Comparison of ENCODE assay signal across 19 cellular contexts in the genomic region with DNA sequence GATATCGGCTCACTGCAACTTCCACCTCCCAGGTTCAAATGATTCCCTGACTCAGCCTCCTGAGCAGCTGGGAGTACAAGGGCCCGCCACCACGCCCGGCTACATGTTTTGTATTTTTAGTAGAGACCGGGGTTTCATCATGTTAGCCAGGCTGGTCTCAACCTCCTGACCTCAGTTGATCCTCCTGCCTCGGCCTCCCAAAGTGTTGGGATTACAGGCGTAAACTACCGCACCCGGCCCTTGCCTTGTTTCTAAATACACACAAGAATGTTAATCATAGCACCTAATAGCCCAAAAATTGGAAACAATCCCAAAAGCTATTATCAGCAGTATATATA. TPM values are rescaled to one million over a fixed set of nuclear protein-coding genes. Genes with fewer than 3 reads are reported as not detected.
A peak's percentile ranks its signal among the peaks of the same experiment; 100 is the strongest.
DNase-seq lines count a peak whose midpoint lies in the region; ATAC-seq and TF ChIP-seq lines count a peak whose summit lies in the region.
"Had no signal": no experiment of that assay in that cellular context is flagged by ENCODE, and none has a peak within 500 bp of the region (broad histone marks: within the 10 kb centered on the region; RNA-seq: fewer than 3 reads in every experiment).

No MANE protein-coding gene starts in this region.

- ATAC-seq in naive thymus-derived CD8-positive, alpha-beta T cell, result no peak
- ATAC-seq in Right ventricle myocardium inferior (no peak), left cardiac atrium (no peak)
- ATAC-seq: natural killer cell treated with Interleukin-12 subunit alpha and Interleukin-12 subunit beta and Interleukin-15 and Interleukin-18, amount 100 ng/mL, for 72 hours had no signal

- H3K36me3 Mint-ChIP-seq in CD8-positive, alpha-beta memory T cell, result peaks cover 0 to 19% (median 0%) of the 10 kb centered on the region in 3 donors
- peaks cover 0 to 14% (median 0%) of the 10 kb centered on the region in 3 donors for H3K36me3 Mint-ChIP-seq in naive thymus-derived CD8-positive, alpha-beta T cell
- H3K36me3 Mint-ChIP-seq: natural killer cell treated with Interleukin-12 subunit alpha and Interleukin-12 subunit beta and Interleukin-15 and Interleukin-18, amount 100 ng/mL, for 72 hours had no signal

- TF ChIP-seq CTCF in SU-DHL-6 (IDR thresholded peaks at IDR 0.05; ENCODE audit: insufficient read depth, low read length, poor library complexity, severe bottlenecking), result no peak

- no peaks in the 10 kb centered on the region for H4K20me1 ChIP-seq in SU-DHL-6 (ENCODE audit: low read depth, low read length)

- no peaks in the 10 kb centered on the region for H3K9me2 ChIP-seq in SU-DHL-6 (replicated peaks; ENCODE audit: insufficient read depth, low read length)

- no peaks in the 10 kb centered on the region for H3K79me2 ChIP-seq in SU-DHL-6 (ENCODE audit: insufficient read depth, low read length)

- intact Hi-C loops in Right ventricle myocardium inferior (cut with DNase I) (no loop called here), left cardiac atrium (cut with DNase I) (no loop called here)

- peaks cover 5 to 11% (median 10%) of the 10 kb centered on the region in 3 donors for H3K4me1 Mint-ChIP-seq in CD8-positive, alpha-beta memory T cell
- H3K4me1 Mint-ChIP-seq in naive thymus-derived CD8-positive, alpha-beta T cell, result peaks cover 0 to 8% (median 5%) of the 10 kb centered on the region in 4 donors

- H3K4me2 ChIP-seq in SU-DHL-6 (ENCODE audit: low read depth, low read length, poor library complexity, severe bottlenecking), result peak overlapping the region; percentile 27

- peak overlapping the region in 2 of 8 donors; percentile 19 to 46 for H3K27ac Mint-ChIP-seq in CD8-positive, alpha-beta memory T cell
- peak overlapping the region in 2 of 10 donors; percentile 29 to 41 for H3K27ac Mint-ChIP-seq in naive thymus-derived CD8-positive, alpha-beta T cell

- no peak overlapping the region for H3K27ac ChIP-seq in CD8-positive, alpha-beta memory T cell (ENCODE audit: low read depth, low read length)
- H3K27ac ChIP-seq in SU-DHL-6 (ENCODE audit: low read depth, low read length), result no peak overlapping the region

- no peaks in the 10 kb centered on the region for H3K36me3 ChIP-seq in CD8-positive, alpha-beta memory T cell (ENCODE audit: insufficient read depth, low read length)
- no peaks in the 10 kb centered on the region for H3K36me3 ChIP-seq in SU-DHL-6 (ENCODE audit: low read length)

- POLR2A ChIA-PET in CD8-positive, alpha-beta memory T cell (lab: Charles Lee), result no interaction called here
- POLR2A ChIA-PET in naive thymus-derived CD8-positive, alpha-beta T cell (lab: Charles Lee), result interaction anchor here (0.8 to 1.4 kb wide), 2 partner anchors 10 to 365 kb away, joined by 3 to 6 read pairs; no protein-coding TSS in a partner anchor

- peaks cover 27% of the 10 kb centered on the region for H3F3A ChIP-seq in SU-DHL-6 (ENCODE audit: insufficient read depth)

- H3K9ac ChIP-seq in SU-DHL-6 (ENCODE audit: low read length), result no peak overlapping the region

- H3K4me3 Mint-ChIP-seq in CD8-positive, alpha-beta memory T cell, result peak overlapping the region in 5 of 7 donors; percentile 47 to 69 (median 57)
- H3K4me3 Mint-ChIP-seq in naive thymus-derived CD8-positive, alpha-beta T cell, result peak overlapping the region in 6 of 10 donors; percentile 15 to 70 (median 60)

- H3K27me3 ChIP-seq in CD8-positive, alpha-beta memory T cell (ENCODE audit: insufficient read depth, low read length, poor library complexity, severe bottlenecking), result no peaks in the 10 kb centered on the region
- H3K27me3 ChIP-seq in SU-DHL-6 (ENCODE audit: low read length), result no peaks in the 10 kb centered on the region
- H3K27me3 ChIP-seq: BE2C, foreskin keratinocyte had no signal

- H3K9me3 Mint-ChIP-seq in CD8-positive, alpha-beta memory T cell, result no peaks in the 10 kb centered on the region
- H3K9me3 Mint-ChIP-seq in naive thymus-derived CD8-positive, alpha-beta T cell, result no peaks in the 10 kb centered on the region
- H3K9me3 Mint-ChIP-seq: dendritic cell treated with granulocyte-macrophage colony-stimulating factor and Interleukin-4, amounts not matched to agents 40 ng/mL and 50 ng/mL, for 4 days; natural killer cell treated with Interleukin-12 subunit alpha and Interleukin-12 subunit beta and Interleukin-15 and Interleukin-18, amount 100 ng/mL, for 72 hours; T-helper 1 cell treated with Interleukin-12 subunit alpha and Interleukin-12 subunit beta and Interleukin-4 antibody, amounts not matched to agents 30 μg/mL and 1 μg/mL, for 36 hours had no signal

- no peaks in the 10 kb centered on the region for H3K9me3 ChIP-seq in CD8-positive, alpha-beta memory T cell (ENCODE audit: low read length)
- no peaks in the 10 kb centered on the region for H3K9me3 ChIP-seq in SU-DHL-6 (ENCODE audit: insufficient read depth, low read length)
- H3K9me3 ChIP-seq: BE2C, psoas muscle had no signal

- no peaks in the 10 kb centered on the region for H3K27me3 Mint-ChIP-seq in CD8-positive, alpha-beta memory T cell
- H3K27me3 Mint-ChIP-seq in naive thymus-derived CD8-positive, alpha-beta T cell, result no peaks in the 10 kb centered on the region
- H3K27me3 Mint-ChIP-seq: dendritic cell treated with granulocyte-macrophage colony-stimulating factor and Interleukin-4, amounts not matched to agents 40 ng/mL and 50 ng/mL, for 4 days; natural killer cell treated with Interleukin-12 subunit alpha and Interleukin-12 subunit beta and Interleukin-15 and Interleukin-18, amount 100 ng/mL, for 72 hours had no signal

- CTCF ChIA-PET in CD8-positive, alpha-beta memory T cell (lab: Charles Lee), result interaction anchor here (1.1 to 1.5 kb wide), 2 partner anchors 17 to 285 kb away, joined by 3 to 4 read pairs; no protein-coding TSS in a partner anchor

- H2AFZ ChIP-seq in SU-DHL-6 (ENCODE audit: low read depth, low read length, severe bottlenecking), result no peak overlapping the region

- peak; percentile 22 for DNase-seq in DMS 273 (lab: John Stamatoyannopoulos, UW; ENCODE audit: unreplicated experiment)
- DNase-seq in DMS 273 treated with DMSO at 0.1 percent for 48 hours (lab: John Stamatoyannopoulos, UW), result no peak
- DNase-seq in CD8-positive, alpha-beta memory T cell, result no peak
- DNase-seq in naive thymus-derived CD8-positive, alpha-beta T cell, result no peak
- DNase-seq in Right ventricle myocardium inferior (ENCODE audit: missing footprints), result no peak
- no peak for DNase-seq in left cardiac atrium
- no peak for DNase-seq in HCEC 1CT
- DNase-seq: BE2C; foreskin keratinocyte; kidney glomerular epithelial cell; mesendoderm; NCI-H2029; psoas muscle; SIG-M5; stimulated activated CD4-positive, alpha-beta T cell treated with anti-CD3 and anti-CD28 coated beads, Interleukin-4, amount 100 ng/mL, for 4 hours had no signal

- no peak overlapping the region for H3K4me3 ChIP-seq in CD8-positive, alpha-beta memory T cell (ENCODE audit: low read length)
- no peak overlapping the region for H3K4me3 ChIP-seq in SU-DHL-6 (ENCODE audit: insufficient read depth, low read length, poor library complexity, severe bottlenecking)

- H3K4me1 ChIP-seq in CD8-positive, alpha-beta memory T cell (ENCODE audit: insufficient read depth, low read length), result peaks cover 4% of the 10 kb centered on the region
- H3K4me1 ChIP-seq: BE2C, psoas muscle had no signal

RNA-seq across cellular contexts. Expression of gene MSTO1, which starts 1.2 kb away (rescaled TPM):
- 10 to 100 TPM; 82.0 to 92.0 TPM for total RNA-seq in CD8-positive, alpha-beta memory T cell
- polyA plus RNA-seq in CD8-positive, alpha-beta memory T cell, result 19.6 TPM
- 100 to 1,000 TPM; 101 to 108 TPM for total RNA-seq in naive thymus-derived CD8-positive, alpha-beta T cell
- 10 to 100 TPM; 10.4 to 22.4 (median 13.7) TPM for polyA plus RNA-seq in naive thymus-derived CD8-positive, alpha-beta T cell
- 15.3 TPM for total RNA-seq in Right ventricle myocardium inferior
- 10 to 100 TPM; 16.0 to 31.6 TPM for total RNA-seq in left cardiac atrium

RNA-seq across cellular contexts. Expression of gene ASH1L, which starts 46.3 kb away (rescaled TPM):
- 10 to 100 TPM; 29.7 to 30.5 TPM for total RNA-seq in CD8-positive, alpha-beta memory T cell
- 25.7 TPM for polyA plus RNA-seq in CD8-positive, alpha-beta memory T cell
- total RNA-seq in naive thymus-derived CD8-positive, alpha-beta T cell, result 100 to 1,000 TPM in 1 of 2 experiments, 10 to 100 TPM in 1; 96.5 to 102 TPM
- 10 to 100 TPM; 12.2 to 22.0 (median 13.9) TPM for polyA plus RNA-seq in naive thymus-derived CD8-positive, alpha-beta T cell
- total RNA-seq in Right ventricle myocardium inferior, result 40.3 TPM
- total RNA-seq in left cardiac atrium, result 10 to 100 TPM; 40.6 to 45.9 TPM
